16 cellular contexts compared by ENCODE assay signal in genomic region chr1:209835782-209836298, GRCh38. TPM values are rescaled to one million over a fixed set of nuclear protein-coding genes. Genes with fewer than 3 reads are reported as not detected.
DNase-seq lines count a peak whose midpoint lies in the region; ATAC-seq and TF ChIP-seq lines count a peak whose summit lies in the region.
"Had no signal": no experiment of that assay in that cellular context is flagged by ENCODE, and none has a peak within 500 bp of the region (broad histone marks: within the 10 kb centered on the region; RNA-seq: fewer than 3 reads in every experiment).

No MANE protein-coding gene starts in this region.

- peaks cover 50% of the 10 kb centered on the region for H3K36me3 ChIP-seq in brain microvascular endothelial cell (replicated peaks)
- H3K36me3 ChIP-seq: neutrophil had no signal

- H3K27ac Mint-ChIP-seq in activated CD8-positive, alpha-beta T cell treated with anti-CD3 and anti-CD28 coated beads for 36 hours: peak overlapping the region; percentile 12
- no peak overlapping the region for H3K27ac Mint-ChIP-seq in activated CD8-positive, alpha-beta T cell treated with anti-CD3 and anti-CD28 coated beads, Interleukin-2, amount 10 ng/mL, durations not matched to agents 7 days and 5 days
- no peak overlapping the region for H3K27ac Mint-ChIP-seq in immature natural killer cell
- H3K27ac Mint-ChIP-seq: type B pancreatic cell had no signal

- CTCF ChIA-PET in activated CD8-positive, alpha-beta T cell treated with anti-CD3 and anti-CD28 coated beads for 36 hours (lab: Charles Lee): interaction anchor here (1.0 to 7.0 kb wide), 5 partner anchors 11 to 68 kb away, joined by 3 to 47 read pairs (median 4); no protein-coding TSS in a partner anchor
- CTCF ChIA-PET in activated CD8-positive, alpha-beta T cell treated with anti-CD3 and anti-CD28 coated beads, Interleukin-2, amount 10 ng/mL, durations not matched to agents 7 days and 5 days (lab: Charles Lee): interaction anchor here (1.2 to 8.6 kb wide), 3 partner anchors 8 to 14 kb away, joined by 6 to 45 read pairs (median 17); partner anchors contain the start of gene UTP25

- H3K4me1 Mint-ChIP-seq in activated CD8-positive, alpha-beta T cell treated with anti-CD3 and anti-CD28 coated beads for 36 hours (ENCODE audit: low read depth): peaks cover 58% of the 10 kb centered on the region
- H3K4me1 Mint-ChIP-seq in activated CD8-positive, alpha-beta T cell treated with anti-CD3 and anti-CD28 coated beads, Interleukin-2, amount 10 ng/mL, durations not matched to agents 7 days and 5 days (ENCODE audit: low read depth): peaks cover 3% of the 10 kb centered on the region
- H3K4me1 Mint-ChIP-seq in immature natural killer cell: peaks cover 2 to 3% of the 10 kb centered on the region in 2 donors

- peak; percentile 55 for ATAC-seq in activated CD8-positive, alpha-beta T cell treated with anti-CD3 and anti-CD28 coated beads for 36 hours
- no peak for ATAC-seq in activated CD8-positive, alpha-beta T cell treated with anti-CD3 and anti-CD28 coated beads, Interleukin-2, amount 10 ng/mL, durations not matched to agents 7 days and 5 days
- no peak for ATAC-seq in Right ventricle myocardium superior (ENCODE audit: poor library complexity)

- no peak overlapping the region for H3K4me3 Mint-ChIP-seq in activated CD8-positive, alpha-beta T cell treated with anti-CD3 and anti-CD28 coated beads for 36 hours
- no peak overlapping the region for H3K4me3 Mint-ChIP-seq in activated CD8-positive, alpha-beta T cell treated with anti-CD3 and anti-CD28 coated beads, Interleukin-2, amount 10 ng/mL, durations not matched to agents 7 days and 5 days
- no peak overlapping the region for H3K4me3 Mint-ChIP-seq in immature natural killer cell
- H3K4me3 Mint-ChIP-seq: type B pancreatic cell had no signal

- no peaks in the 10 kb centered on the region for H3K9me3 Mint-ChIP-seq in activated CD8-positive, alpha-beta T cell treated with anti-CD3 and anti-CD28 coated beads for 36 hours
- H3K9me3 Mint-ChIP-seq in activated CD8-positive, alpha-beta T cell treated with anti-CD3 and anti-CD28 coated beads, Interleukin-2, amount 10 ng/mL, durations not matched to agents 7 days and 5 days (ENCODE audit: insufficient read depth): no peaks in the 10 kb centered on the region
- H3K9me3 Mint-ChIP-seq in immature natural killer cell: no peaks in the 10 kb centered on the region
- H3K9me3 Mint-ChIP-seq: type B pancreatic cell had no signal

- in situ Hi-C loops in brain microvascular endothelial cell (cut with HindIII; ENCODE audit: low pct_ligation_motif_present, low sequenced_read_pairs): no loop called here

- peaks cover 82% of the 10 kb centered on the region for H3K36me3 Mint-ChIP-seq in activated CD8-positive, alpha-beta T cell treated with anti-CD3 and anti-CD28 coated beads for 36 hours (ENCODE audit: low read depth)
- H3K36me3 Mint-ChIP-seq in activated CD8-positive, alpha-beta T cell treated with anti-CD3 and anti-CD28 coated beads, Interleukin-2, amount 10 ng/mL, durations not matched to agents 7 days and 5 days (ENCODE audit: low read depth): peaks cover 78% of the 10 kb centered on the region
- peaks cover 44 to 77% (median 51%) of the 10 kb centered on the region in 3 donors for H3K36me3 Mint-ChIP-seq in immature natural killer cell

- DNase-seq in activated CD8-positive, alpha-beta T cell treated with anti-CD3 and anti-CD28 coated beads for 36 hours: peak; percentile 40
- no peak for DNase-seq in activated CD8-positive, alpha-beta T cell treated with anti-CD3 and anti-CD28 coated beads, Interleukin-2, amount 10 ng/mL, durations not matched to agents 7 days and 5 days
- DNase-seq in M059J (ENCODE audit: low read depth): peak; percentile 47
- DNase-seq in brain microvascular endothelial cell: peak; percentile 42
- DNase-seq in skeletal muscle cell (ENCODE audit: low read depth): peak; percentile 34
- no peak for DNase-seq in immature natural killer cell
- DNase-seq in Right ventricle myocardium superior: no peak
- no peak for DNase-seq in SIG-M5 treated with dmso at 0.1 percent for 504 hours (lab: John Stamatoyannopoulos, UW; ENCODE audit: unreplicated experiment)
- DNase-seq: activated gamma-delta T cell treated with Interleukin-2 at 50 U/mL for 16 hours, mesendoderm, NCI-H1092, NCI-H2227 treated with DMSO at 0.1 percent for 48 hours had no signal

- no peaks in the 10 kb centered on the region for H3K27me3 ChIP-seq in brain microvascular endothelial cell (replicated peaks)
- H3K27me3 ChIP-seq: esophagus muscularis mucosa, neutrophil had no signal

- no peak for TF ChIP-seq CTCF in activated CD8-positive, alpha-beta T cell treated with anti-CD3 and anti-CD28 coated beads for 36 hours (IDR thresholded peaks at IDR 0.05)
- no peak for TF ChIP-seq CTCF in brain microvascular endothelial cell (IDR thresholded peaks at IDR 0.05; ENCODE audit: low read depth, low read length, missing control alignments)

- no peaks in the 10 kb centered on the region for H3K27me3 Mint-ChIP-seq in activated CD8-positive, alpha-beta T cell treated with anti-CD3 and anti-CD28 coated beads for 36 hours
- H3K27me3 Mint-ChIP-seq in activated CD8-positive, alpha-beta T cell treated with anti-CD3 and anti-CD28 coated beads, Interleukin-2, amount 10 ng/mL, durations not matched to agents 7 days and 5 days (ENCODE audit: low read depth): no peaks in the 10 kb centered on the region
- H3K27me3 Mint-ChIP-seq in immature natural killer cell (ENCODE audit: low read depth in 3 of 3): peaks cover 0 to 1% (median 0%) of the 10 kb centered on the region in 3 donors
- H3K27me3 Mint-ChIP-seq: type B pancreatic cell had no signal

- intact Hi-C loops in activated CD8-positive, alpha-beta T cell treated with anti-CD3 and anti-CD28 coated beads for 36 hours (cut with micrococcal nuclease): no loop called here
- intact Hi-C loops in Right ventricle myocardium superior (cut with DNase I): no loop called here

- H3K4me3 ChIP-seq in brain microvascular endothelial cell (ENCODE audit: low read depth, low read length) (no peak overlapping the region), skeletal muscle cell (ENCODE audit: low read depth, low read length) (no peak overlapping the region)
- H3K4me3 ChIP-seq: coronary artery, esophagus muscularis mucosa had no signal

- peak overlapping the region; percentile 66 for H3K27ac ChIP-seq in brain microvascular endothelial cell
- H3K27ac ChIP-seq: esophagus muscularis mucosa, neutrophil had no signal

- POLR2A ChIA-PET in activated CD8-positive, alpha-beta T cell treated with anti-CD3 and anti-CD28 coated beads for 36 hours (lab: Charles Lee): interaction anchor here (0.9 to 1.5 kb wide), 2 partner anchors 8 to 66 kb away, joined by 3 to 5 read pairs; partner anchors contain the start of gene UTP25
- POLR2A ChIA-PET in activated CD8-positive, alpha-beta T cell treated with anti-CD3 and anti-CD28 coated beads, Interleukin-2, amount 10 ng/mL, durations not matched to agents 7 days and 5 days (lab: Charles Lee): no interaction called here

RNA-seq across cellular contexts. Expression of gene UTP25, which starts 8.1 kb away (rescaled TPM):
- 1 to 10 TPM; 8.9 to 9.5 TPM for total RNA-seq in activated CD8-positive, alpha-beta T cell treated with anti-CD3 and anti-CD28 coated beads for 36 hours
- 1 to 10 TPM; 6.3 to 6.5 TPM for total RNA-seq in activated CD8-positive, alpha-beta T cell treated with anti-CD3 and anti-CD28 coated beads, Interleukin-2, amount 10 ng/mL, durations not matched to agents 7 days and 5 days
- total RNA-seq in M059J (2014; rRNA removed; shearing (Covaris generic)): 5.9 and 7.8 TPM in 2 replicates
- polyA plus RNA-seq in immature natural killer cell: 1 to 10 TPM; 2.6 to 3.7 (median 3.2) TPM
- 2.1 TPM for total RNA-seq in Right ventricle myocardium superior

RNA-seq across cellular contexts. Expression of gene IRF6, which starts 29.9 kb away (rescaled TPM):
- total RNA-seq in activated CD8-positive, alpha-beta T cell treated with anti-CD3 and anti-CD28 coated beads for 36 hours: 1 to 10 TPM; 1.2 TPM
- under 1 TPM; 0.16 to 0.21 TPM for total RNA-seq in activated CD8-positive, alpha-beta T cell treated with anti-CD3 and anti-CD28 coated beads, Interleukin-2, amount 10 ng/mL, durations not matched to agents 7 days and 5 days
- total RNA-seq in M059J (2014; rRNA removed; shearing (Covaris generic)): 0.39 and 0.47 TPM in 2 replicates
- polyA plus RNA-seq in immature natural killer cell: 1 to 10 TPM in 2 of 3 donors, not detected in 1; 5.2 TPM
- total RNA-seq in Right ventricle myocardium superior: 31.6 TPM

RNA-seq across cellular contexts. Expression of gene C1orf74, which starts 51.5 kb away (rescaled TPM):
- 1 to 10 TPM; 2.8 to 3.0 TPM for total RNA-seq in activated CD8-positive, alpha-beta T cell treated with anti-CD3 and anti-CD28 coated beads for 36 hours
- total RNA-seq in activated CD8-positive, alpha-beta T cell treated with anti-CD3 and anti-CD28 coated beads, Interleukin-2, amount 10 ng/mL, durations not matched to agents 7 days and 5 days: 1 to 10 TPM; 2.5 to 2.6 TPM
- total RNA-seq in M059J (2014; rRNA removed; shearing (Covaris generic)): 4.0 and 5.7 TPM in 2 replicates
- polyA plus RNA-seq in immature natural killer cell: under 1 TPM in 2 of 3 donors, not detected in 1; 0.18 to 0.84 TPM
- total RNA-seq in Right ventricle myocardium superior: 1.9 TPM

Comparison
In these comparisons a context has a peak if more than half of its experiments do, and no peak if none do; other contexts are left out.
1. DNase-seq: peak in activated CD8-positive, alpha-beta T cell treated with anti-CD3 and anti-CD28 coated beads for 36 hours (single experiment), M059J (single experiment), brain microvascular endothelial cell (single experiment) and skeletal muscle cell (single experiment); none in activated CD8-positive, alpha-beta T cell treated with anti-CD3 and anti-CD28 coated beads, Interleukin-2, amount 10 ng/mL, durations not matched to agents 7 days and 5 days (single experiment), immature natural killer cell (0 of 3), Right ventricle myocardium superior (single experiment) and SIG-M5 treated with dmso at 0.1 percent for 504 hours (single experiment).
2. RNA of gene IRF6, which starts 29.9 kb away (total RNA-seq): 31.6 TPM in Right ventricle myocardium superior (single experiment); 1.2 TPM in activated CD8-positive, alpha-beta T cell treated with anti-CD3 and anti-CD28 coated beads for 36 hours, 0.39 to 0.47 TPM in M059J and 0.16 to 0.21 TPM in activated CD8-positive, alpha-beta T cell treated with anti-CD3 and anti-CD28 coated beads, Interleukin-2, amount 10 ng/mL, durations not matched to agents 7 days and 5 days; every median in the first group is over 10 times any median in the second.